Comparison of ENCODE assay signal across 11 cellular contexts in genomic region chr4:111215755-111216154, GRCh38.
"Had no signal": no experiment of that assay in that cellular context is flagged by ENCODE, and none has a peak within 500 bp of the region (broad histone marks: within the 10 kb centered on the region; RNA-seq: fewer than 3 reads in every experiment).

No MANE protein-coding gene starts in this region.

- H3K4me1 ChIP-seq: HAP-1 had no signal

- FAIRE-seq: H1, H54 had no signal

- H3K4me3 ChIP-seq: GM23248, GM23338, HAP-1 had no signal

- ATAC-seq: GM23338, HCT116 had no signal

- H2AFZ ChIP-seq: GM23248, GM23338 had no signal

- H3K9ac ChIP-seq: GM23248 had no signal

- H3K36me3 ChIP-seq: HAP-1 had no signal

- H3K9me3 ChIP-seq: HAP-1 had no signal

- H3K4me2 ChIP-seq: GM23338 had no signal

- H3K27ac ChIP-seq: GM23248 had no signal

- DNase-seq: GM23248, GOT3, H7, H9, HCEC 1CT, HFFc6 had no signal
